In genomic region chr6:127186889-127187288, GRCh38 we compare ENCODE assay signal across 8 cellular contexts.
DNase-seq lines count a peak whose midpoint lies in the region; ATAC-seq and TF ChIP-seq lines count a peak whose summit lies in the region.
"Had no signal": no experiment of that assay in that cellular context is flagged by ENCODE, and none has a peak within 500 bp of the region (broad histone marks: within the 10 kb centered on the region; RNA-seq: fewer than 3 reads in every experiment).

No MANE protein-coding gene starts in this region.

- POLR2A ChIA-PET in activated naive CD8-positive, alpha-beta T cell treated with anti-CD3 and anti-CD28 coated beads, Interleukin-2, amount 10 ng/mL, durations not matched to agents 7 days and 5 days (lab: Charles Lee): no interaction called here

- no peak overlapping the region for H3K4me2 ChIP-seq in SU-DHL-6 (ENCODE audit: low read depth, low read length, poor library complexity, severe bottlenecking)

- TF ChIP-seq CTCF in SU-DHL-6 (IDR thresholded peaks at IDR 0.05; ENCODE audit: insufficient read depth, low read length, poor library complexity, severe bottlenecking): peak; percentile 66
- TF ChIP-seq CTCF in left lung (IDR thresholded peaks at IDR 0.05): peak; percentile 24 to 49

- H3K4me1 Mint-ChIP-seq in activated naive CD8-positive, alpha-beta T cell treated with anti-CD3 and anti-CD28 coated beads, Interleukin-2, amount 10 ng/mL, durations not matched to agents 7 days and 5 days: peaks cover 2% of the 10 kb centered on the region
- no peaks in the 10 kb centered on the region for H3K4me1 Mint-ChIP-seq in stimulated activated naive B cell treated with anti-CD40 and anti-IgM and Interleukin-4, amounts not matched to agents 10 μg/mL and 1 μg/mL and 100 μg/mL, for 72 hours

- H3K27ac ChIP-seq in SU-DHL-6 (ENCODE audit: low read depth, low read length) (no peak overlapping the region), left lung (no peak overlapping the region)

- H2AFZ ChIP-seq in SU-DHL-6 (ENCODE audit: low read depth, low read length, severe bottlenecking): no peak overlapping the region

- H3K4me3 Mint-ChIP-seq in activated naive CD8-positive, alpha-beta T cell treated with anti-CD3 and anti-CD28 coated beads, Interleukin-2, amount 10 ng/mL, durations not matched to agents 7 days and 5 days: no peak overlapping the region
- H3K4me3 Mint-ChIP-seq in stimulated activated naive B cell treated with anti-CD40 and anti-IgM and Interleukin-4, amounts not matched to agents 10 μg/mL and 1 μg/mL and 100 μg/mL, for 72 hours: no peak overlapping the region
- H3K4me3 Mint-ChIP-seq: T-helper 1 cell treated with Interleukin-12 subunit alpha and Interleukin-12 subunit beta and Interleukin-4 antibody, amounts not matched to agents 30 μg/mL and 1 μg/mL, for 36 hours had no signal

- no peaks in the 10 kb centered on the region for H3K36me3 Mint-ChIP-seq in activated naive CD8-positive, alpha-beta T cell treated with anti-CD3 and anti-CD28 coated beads, Interleukin-2, amount 10 ng/mL, durations not matched to agents 7 days and 5 days
- no peaks in the 10 kb centered on the region for H3K36me3 Mint-ChIP-seq in stimulated activated naive B cell treated with anti-CD40 and anti-IgM and Interleukin-4, amounts not matched to agents 10 μg/mL and 1 μg/mL and 100 μg/mL, for 72 hours

- peak; percentile 63 for ATAC-seq in GM18505 (IDR thresholded peaks at IDR 0.05; ENCODE audit: unreplicated experiment)
- ATAC-seq in HG03280 (IDR thresholded peaks at IDR 0.05; ENCODE audit: unreplicated experiment): peak; percentile 73
- peak; percentile 65 for ATAC-seq in activated naive CD8-positive, alpha-beta T cell treated with anti-CD3 and anti-CD28 coated beads, Interleukin-2, amount 10 ng/mL, durations not matched to agents 7 days and 5 days (ENCODE audit: low read depth)
- ATAC-seq in left lung: peak; percentile 65
- peak; percentile 69 to 70 for ATAC-seq in stimulated activated naive B cell treated with anti-CD40 and anti-IgM and Interleukin-4, amounts not matched to agents 10 μg/mL and 1 μg/mL and 100 μg/mL, for 72 hours (replicated peaks)

- peaks cover 3% of the 10 kb centered on the region for H3K27me3 Mint-ChIP-seq in activated naive CD8-positive, alpha-beta T cell treated with anti-CD3 and anti-CD28 coated beads, Interleukin-2, amount 10 ng/mL, durations not matched to agents 7 days and 5 days
- H3K27me3 Mint-ChIP-seq in stimulated activated naive B cell treated with anti-CD40 and anti-IgM and Interleukin-4, amounts not matched to agents 10 μg/mL and 1 μg/mL and 100 μg/mL, for 72 hours: peaks cover 7 to 14% of the 10 kb centered on the region in 2 donors

- H3K79me2 ChIP-seq in SU-DHL-6 (ENCODE audit: insufficient read depth, low read length): no peaks in the 10 kb centered on the region

- no peaks in the 10 kb centered on the region for H3K36me3 ChIP-seq in SU-DHL-6 (ENCODE audit: low read length)
- no peaks in the 10 kb centered on the region for H3K36me3 ChIP-seq in left lung

- DNase-seq in activated naive CD8-positive, alpha-beta T cell treated with anti-CD3 and anti-CD28 coated beads, Interleukin-2, amount 10 ng/mL, durations not matched to agents 7 days and 5 days: peak; percentile 72
- DNase-seq in left lung (peak; percentile 71 to 94), NCI-H1436 (lab: John Stamatoyannopoulos, UW) (no peak)
- DNase-seq in stimulated activated naive B cell treated with anti-CD40 and anti-IgM and Interleukin-4, amounts not matched to agents 10 μg/mL and 1 μg/mL and 100 μg/mL, for 72 hours: peak; percentile 9

- H3F3A ChIP-seq in SU-DHL-6 (ENCODE audit: insufficient read depth): no peaks in the 10 kb centered on the region

- TF ChIP-seq POLR2A in GM18505 (IDR thresholded peaks at IDR 0.05; ENCODE audit: borderline replicate concordance, extremely low read depth, insufficient read depth, insufficient read length): no peak

- no peak overlapping the region for H3K27ac Mint-ChIP-seq in activated naive CD8-positive, alpha-beta T cell treated with anti-CD3 and anti-CD28 coated beads, Interleukin-2, amount 10 ng/mL, durations not matched to agents 7 days and 5 days
- no peak overlapping the region for H3K27ac Mint-ChIP-seq in stimulated activated naive B cell treated with anti-CD40 and anti-IgM and Interleukin-4, amounts not matched to agents 10 μg/mL and 1 μg/mL and 100 μg/mL, for 72 hours
- H3K27ac Mint-ChIP-seq: T-helper 1 cell treated with Interleukin-12 subunit alpha and Interleukin-12 subunit beta and Interleukin-4 antibody, amounts not matched to agents 30 μg/mL and 1 μg/mL, for 36 hours had no signal

- H3K9me3 Mint-ChIP-seq in activated naive CD8-positive, alpha-beta T cell treated with anti-CD3 and anti-CD28 coated beads, Interleukin-2, amount 10 ng/mL, durations not matched to agents 7 days and 5 days: no peaks in the 10 kb centered on the region
- no peaks in the 10 kb centered on the region for H3K9me3 Mint-ChIP-seq in stimulated activated naive B cell treated with anti-CD40 and anti-IgM and Interleukin-4, amounts not matched to agents 10 μg/mL and 1 μg/mL and 100 μg/mL, for 72 hours
- H3K9me3 Mint-ChIP-seq: T-helper 1 cell treated with Interleukin-12 subunit alpha and Interleukin-12 subunit beta and Interleukin-4 antibody, amounts not matched to agents 30 μg/mL and 1 μg/mL, for 36 hours had no signal

- H3K9me2 ChIP-seq in SU-DHL-6 (replicated peaks; ENCODE audit: insufficient read depth, low read length): no peaks in the 10 kb centered on the region

- no peaks in the 10 kb centered on the region for H4K20me1 ChIP-seq in SU-DHL-6 (ENCODE audit: low read depth, low read length)

- H3K4me3 ChIP-seq in SU-DHL-6 (ENCODE audit: insufficient read depth, low read length, poor library complexity, severe bottlenecking) (no peak overlapping the region), left lung (no peak overlapping the region)

- peaks cover 0 to under 1% of the 10 kb centered on the region in 2 donors for H3K4me1 ChIP-seq in left lung

- H3K9ac ChIP-seq in SU-DHL-6 (ENCODE audit: low read length): no peak overlapping the region

- intact Hi-C loops in left lung (cut with DNase I): no loop called here

- no peaks in the 10 kb centered on the region for H3K9me3 ChIP-seq in SU-DHL-6 (ENCODE audit: insufficient read depth, low read length)
- H3K9me3 ChIP-seq in left lung: no peaks in the 10 kb centered on the region

- H3K27me3 ChIP-seq in SU-DHL-6 (ENCODE audit: low read length): no peaks in the 10 kb centered on the region
- no peaks in the 10 kb centered on the region for H3K27me3 ChIP-seq in left lung
